1 cellular context compared by ENCODE assay signal in genomic region chr6:44801188-44801587, GRCh38.
TF ChIP-seq lines count a peak whose summit lies in the region.

No MANE protein-coding gene starts in this region.

TF ChIP-seq in HEK293, 187 proteins besides CTCF, POLR2A, EP300 and RAD21 (continued from another document):
- TF ChIP-seq, protein P1, sequence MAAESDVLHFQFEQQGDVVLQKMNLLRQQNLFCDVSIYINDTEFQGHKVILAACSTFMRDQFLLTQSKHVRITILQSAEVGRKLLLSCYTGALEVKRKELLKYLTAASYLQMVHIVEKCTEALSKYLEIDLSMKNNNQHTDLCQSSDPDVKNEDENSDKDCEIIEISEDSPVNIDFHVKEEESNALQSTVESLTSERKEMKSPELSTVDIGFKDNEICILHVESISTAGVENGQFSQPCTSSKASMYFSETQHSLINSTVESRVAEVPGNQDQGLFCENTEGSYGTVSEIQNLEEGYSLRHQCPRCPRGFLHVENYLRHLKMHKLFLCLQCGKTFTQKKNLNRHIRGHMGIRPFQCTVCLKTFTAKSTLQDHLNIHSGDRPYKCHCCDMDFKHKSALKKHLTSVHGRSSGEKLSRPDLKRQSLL (tag by site-specific recombination; IDR thresholded peaks at IDR 0.05), result no peak
- no peak for TF ChIP-seq SCRT1 (tag by site-specific recombination; IDR thresholded peaks at IDR 0.05; ENCODE audit: borderline replicate concordance)
- no peak for TF ChIP-seq ZNF311 (tag by site-specific recombination; IDR thresholded peaks at IDR 0.05; ENCODE audit: borderline replicate concordance)
- peak; percentile 92 for TF ChIP-seq ZBTB44 (tag by site-specific recombination; IDR thresholded peaks at IDR 0.05)
- TF ChIP-seq ZNF169 (tag by site-specific recombination; IDR thresholded peaks at IDR 0.05), result no peak
- TF ChIP-seq ZNF513 (tag by site-specific recombination; IDR thresholded peaks at IDR 0.05), result no peak
- TF ChIP-seq KLF7 (tag by site-specific recombination; IDR thresholded peaks at IDR 0.05; ENCODE audit: borderline replicate concordance), result no peak
- no peak for TF ChIP-seq ZBTB1 (tag by site-specific recombination; IDR thresholded peaks at IDR 0.05)
- TF ChIP-seq ZNF548 (tag by site-specific recombination; IDR thresholded peaks at IDR 0.05), result no peak
- no peak for TF ChIP-seq ZNF530 (tag by site-specific recombination; IDR thresholded peaks at IDR 0.05; ENCODE audit: low read depth)
- TF ChIP-seq ZNF138 (tag by site-specific recombination; IDR thresholded peaks at IDR 0.05; ENCODE audit: borderline replicate concordance), result no peak
- TF ChIP-seq KLF10 (tag by site-specific recombination; IDR thresholded peaks at IDR 0.05), result no peak
- no peak for TF ChIP-seq ZNF76 (tag by site-specific recombination; IDR thresholded peaks at IDR 0.05; ENCODE audit: borderline replicate concordance, low read depth)
- no peak for TF ChIP-seq TRIM28 (IDR thresholded peaks at IDR 0.05; ENCODE audit: borderline replicate concordance, low read length)
- no peak for TF ChIP-seq ZBTB20 (tag by site-specific recombination; IDR thresholded peaks at IDR 0.05)
- TF ChIP-seq ZNF274 (IDR thresholded peaks at IDR 0.05; ENCODE audit: low read length), result no peak
- no peak for TF ChIP-seq ZNF274 (tag by site-specific recombination; IDR thresholded peaks at IDR 0.05; ENCODE audit: borderline replicate concordance)
- TF ChIP-seq ZSCAN5A (tag by site-specific recombination; IDR thresholded peaks at IDR 0.05), result no peak
- TF ChIP-seq ZNF544 (tag by site-specific recombination; IDR thresholded peaks at IDR 0.05), result no peak
- no peak for TF ChIP-seq MZF1 (tag by site-specific recombination; IDR thresholded peaks at IDR 0.05; ENCODE audit: borderline replicate concordance)
- TF ChIP-seq ZNF335 (tag by site-specific recombination; conservative IDR thresholded peaks at IDR 0.05), result 0 out of 2 replicates have a peak, but pooled peaks have one; percentile 16
- TF ChIP-seq ZNF132 (tag by site-specific recombination; IDR thresholded peaks at IDR 0.05; ENCODE audit: borderline replicate concordance), result no peak
- TF ChIP-seq TCF7L2 (IDR thresholded peaks at IDR 0.05; ENCODE audit: borderline replicate concordance, low read depth, low read length), result no peak
